26 cellular contexts compared by ENCODE assay signal in the genomic region with DNA sequence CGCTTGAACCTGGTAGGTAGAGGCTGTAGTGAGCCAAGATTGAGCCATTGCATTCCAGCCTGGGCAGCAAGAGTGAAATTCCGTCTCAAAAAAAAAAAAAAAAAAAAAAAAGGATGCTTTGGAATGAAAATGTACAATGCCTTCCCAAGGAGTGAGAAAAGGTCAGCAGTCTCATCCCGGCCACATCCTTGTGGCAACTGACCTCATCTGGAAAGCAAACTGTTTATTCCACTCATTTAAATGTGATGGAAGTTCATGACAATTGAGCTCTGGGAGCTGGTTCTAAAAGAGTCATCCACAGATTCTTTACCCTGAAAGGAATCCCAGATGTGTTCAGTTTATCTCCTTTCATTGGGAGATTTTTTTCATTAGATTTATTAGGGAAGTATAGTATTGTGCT. TPM values are rescaled to one million over a fixed set of nuclear protein-coding genes. Genes with fewer than 3 reads are reported as not detected.
A peak's percentile ranks its signal among the peaks of the same experiment; 100 is the strongest.
DNase-seq lines count a peak whose midpoint lies in the region; TF ChIP-seq lines count a peak whose summit lies in the region.
"Had no signal": no experiment of that assay in that cellular context is flagged by ENCODE, and none has a peak within 500 bp of the region (broad histone marks: within the 10 kb centered on the region; RNA-seq: fewer than 3 reads in every experiment).

No MANE protein-coding gene starts in this region.

- no peak for TF ChIP-seq CTCF in osteocyte (IDR thresholded peaks at IDR 0.05)

- H3K27ac Mint-ChIP-seq in osteocyte (ENCODE audit: unreplicated experiment), result no peak overlapping the region
- H3K27ac Mint-ChIP-seq: activated CD8-positive, alpha-beta T cell treated with anti-CD3 and anti-CD28 coated beads, Interleukin-2, amount 10 ng/mL, durations not matched to agents 7 days and 5 days had no signal

- no peaks in the 10 kb centered on the region for H3K27me3 Mint-ChIP-seq in osteocyte (ENCODE audit: unreplicated experiment)

- H3K9me3 Mint-ChIP-seq in osteocyte (ENCODE audit: unreplicated experiment), result no peaks in the 10 kb centered on the region

- H3K4me1 Mint-ChIP-seq in osteocyte (ENCODE audit: unreplicated experiment), result no peaks in the 10 kb centered on the region

- no peak overlapping the region for H3K4me3 Mint-ChIP-seq in osteocyte (ENCODE audit: unreplicated experiment)
- H3K4me3 Mint-ChIP-seq: activated CD8-positive, alpha-beta T cell treated with anti-CD3 and anti-CD28 coated beads, Interleukin-2, amount 10 ng/mL, durations not matched to agents 7 days and 5 days had no signal

- H3K36me3 Mint-ChIP-seq in osteocyte (ENCODE audit: unreplicated experiment), result no peaks in the 10 kb centered on the region

- DNase-seq in GM04503 (ENCODE audit: low read depth), result peak; percentile 86
- peak; percentile 88 for DNase-seq in M059J (ENCODE audit: low read depth)
- DNase-seq in fibroblast of gingiva (ENCODE audit: low read depth), result peak; percentile 65
- DNase-seq in osteocyte (ENCODE audit: extremely low spot score, unreplicated experiment), result peak; percentile 4
- no peak for DNase-seq in activated CD4-positive, CD25-positive, alpha-beta regulatory T cell treated with anti-CD3 and anti-CD28 coated beads, Interleukin-2, amount 50 U/mL, for 72 hours
- no peak for DNase-seq in nucleus accumbens (lab: John Stamatoyannopoulos, UW)
- no peak for DNase-seq in H4 (ENCODE audit: low spot score)
- no peak for DNase-seq in NCI-H2107 (lab: John Stamatoyannopoulos, UW)
- DNase-seq: activated CD4-positive, CD25-positive, alpha-beta regulatory T cell; activated CD8-positive, alpha-beta T cell treated with anti-CD3 and anti-CD28 coated beads, Interleukin-2, amount 10 ng/mL, durations not matched to agents 7 days and 5 days; activated gamma-delta T cell treated with Interleukin-2 at 50 U/mL for 16 hours; activated T-cell treated with anti-CD3 and anti-CD28 coated beads, Interleukin-2, amount 50 U/mL, for 1 hour; AML-193; amniotic stem cell; COR-L47; cortex of kidney; DMS79; gastrocnemius medialis; GOT3; KG1; NCI-H1694; NCI-H526 treated with DMSO at 0.1 percent for 48 hours; stimulated activated CD4-positive, alpha-beta T cell treated with anti-CD3 and anti-CD28 coated beads, Interleukin-2, amount 100 ng/mL, for 48 hours; stimulated activated naive CD4-positive, alpha-beta T cell treated with Interleukin-2 at 50 U/mL for 16 hours; T-helper 9 cell; tibial artery had no signal

RNA-seq across cellular contexts. Expression of gene LIMA1, which starts 19.4 kb away (rescaled TPM):
- 199 and 240 TPM in 2 replicates for total RNA-seq in M059J (2014; rRNA removed; shearing (Covaris generic))
- 96.6 and 98.5 TPM in 2 replicates for total RNA-seq in osteocyte
- total RNA-seq in H4 (2014; rRNA removed; shearing (Covaris generic)), result 97.1 and 109 TPM in 2 replicates

Comparison
In these comparisons a context has a peak if more than half of its experiments do, and no peak if none do; other contexts are left out.
1. DNase-seq: peak in GM04503 (single experiment), M059J (single experiment), fibroblast of gingiva (single experiment) and osteocyte (single experiment); none in activated CD4-positive, CD25-positive, alpha-beta regulatory T cell treated with anti-CD3 and anti-CD28 coated beads, Interleukin-2, amount 50 U/mL, for 72 hours (single experiment), nucleus accumbens (0 of 56), H4 (single experiment) and NCI-H2107 (single experiment).